In genomic region chr19:16850133-16850532, GRCh38 we compare ENCODE assay signal across 33 cellular contexts. TPM values are rescaled to one million over a fixed set of nuclear protein-coding genes. Genes with fewer than 3 reads are reported as not detected.
A peak's percentile ranks its signal among the peaks of the same experiment; 100 is the strongest.
DNase-seq lines count a peak whose midpoint lies in the region; ATAC-seq and TF ChIP-seq lines count a peak whose summit lies in the region.
"Had no signal": no experiment of that assay in that cellular context is flagged by ENCODE, and none has a peak within 500 bp of the region (broad histone marks: within the 10 kb centered on the region; RNA-seq: fewer than 3 reads in every experiment).

No MANE protein-coding gene starts in this region.

- CTCF ChIA-PET in AG04450 (lab: Charles Lee), result no interaction called here

- H3K27me3 ChIP-seq in AG04450 (ENCODE audit: control insufficient read depth, insufficient read depth, low read length), result no peaks in the 10 kb centered on the region
- H3K27me3 ChIP-seq: ascending aorta, esophagus muscularis mucosa, gastroesophageal sphincter, ovary had no signal

- H3K36me3 Mint-ChIP-seq in activated T-cell treated with anti-CD3 and anti-CD28 coated beads, Interleukin-2, amount 50 U/mL, for 4 hours (ENCODE audit: insufficient read depth), result peaks cover 53% of the 10 kb centered on the region

- no peaks in the 10 kb centered on the region for H3K9me3 Mint-ChIP-seq in activated T-cell treated with anti-CD3 and anti-CD28 coated beads, Interleukin-2, amount 50 U/mL, for 4 hours
- H3K9me3 Mint-ChIP-seq: activated naive CD8-positive, alpha-beta T cell treated with anti-CD3 and anti-CD28 coated beads, Interleukin-2, amount 10 ng/mL, durations not matched to agents 7 days and 5 days; activated T-cell treated with anti-CD3 and anti-CD28 coated beads, Interleukin-2, amount 50 U/mL, for 24 hours; CD4-positive, alpha-beta memory T cell; central memory CD8-positive, alpha-beta T cell; dendritic cell treated with granulocyte-macrophage colony-stimulating factor and Interleukin-4, amounts not matched to agents 40 ng/mL and 50 ng/mL, for 4 days; IgD-negative memory B cell; nephron; stimulated activated naive B cell treated with anti-CD40 and anti-IgM and Interleukin-4, amounts not matched to agents 10 μg/mL and 1 μg/mL and 100 μg/mL, for 72 hours; T-helper 1 cell treated with Interleukin-12 subunit alpha and Interleukin-12 subunit beta and Interleukin-4 antibody, amounts not matched to agents 30 μg/mL and 1 μg/mL, for 36 hours had no signal

- no peak for ATAC-seq in activated T-cell treated with anti-CD3 and anti-CD28 coated beads, Interleukin-2, amount 50 U/mL, for 4 hours
- no peak for ATAC-seq in HG02571 (IDR thresholded peaks at IDR 0.05; ENCODE audit: unreplicated experiment)
- ATAC-seq: gastroesophageal sphincter; left colon; stimulated activated naive B cell treated with anti-CD40 and anti-IgM and Interleukin-4, amounts not matched to agents 10 μg/mL and 1 μg/mL and 100 μg/mL, for 72 hours had no signal

- POLR2A ChIA-PET in AG04450 (lab: Yijun Ruan, JAX), result interaction anchor here (0.7 kb wide), 1 partner anchor 11 kb away, joined by 3 read pairs; no protein-coding TSS in a partner anchor

- TF ChIP-seq CTCF in AG04450 (IDR thresholded peaks at IDR 0.05; ENCODE audit: low read depth, low read length) (no peak), foreskin fibroblast (IDR thresholded peaks at IDR 0.05; ENCODE audit: low read depth, low read length) (no peak)

- H3K4me1 Mint-ChIP-seq in activated T-cell treated with anti-CD3 and anti-CD28 coated beads, Interleukin-2, amount 50 U/mL, for 4 hours (ENCODE audit: low read depth), result no peaks in the 10 kb centered on the region
- H3K4me1 Mint-ChIP-seq: activated naive CD8-positive, alpha-beta T cell treated with anti-CD3 and anti-CD28 coated beads, Interleukin-2, amount 10 ng/mL, durations not matched to agents 7 days and 5 days; B cell; central memory CD8-positive, alpha-beta T cell; nephron; stimulated activated naive B cell treated with anti-CD40 and anti-IgM and Interleukin-4, amounts not matched to agents 10 μg/mL and 1 μg/mL and 100 μg/mL, for 72 hours had no signal

- H3K4me3 Mint-ChIP-seq in activated T-cell treated with anti-CD3 and anti-CD28 coated beads, Interleukin-2, amount 50 U/mL, for 4 hours, result no peak overlapping the region
- H3K4me3 Mint-ChIP-seq: activated naive CD8-positive, alpha-beta T cell treated with anti-CD3 and anti-CD28 coated beads, Interleukin-2, amount 10 ng/mL, durations not matched to agents 7 days and 5 days; activated T-cell treated with anti-CD3 and anti-CD28 coated beads, Interleukin-2, amount 50 U/mL, for 24 hours; B cell; CD4-positive, alpha-beta memory T cell; central memory CD8-positive, alpha-beta T cell; dendritic cell treated with granulocyte-macrophage colony-stimulating factor and Interleukin-4, amounts not matched to agents 40 ng/mL and 50 ng/mL, for 4 days; IgD-negative memory B cell; nephron; stimulated activated naive B cell treated with anti-CD40 and anti-IgM and Interleukin-4, amounts not matched to agents 10 μg/mL and 1 μg/mL and 100 μg/mL, for 72 hours; T-helper 1 cell treated with Interleukin-12 subunit alpha and Interleukin-12 subunit beta and Interleukin-4 antibody, amounts not matched to agents 30 μg/mL and 1 μg/mL, for 36 hours had no signal

- DNase-seq in AG04450 (ENCODE audit: low read depth, low spot score) (peak; percentile 6), M059J (ENCODE audit: low read depth) (peak; percentile 42), astrocyte of the hippocampus (ENCODE audit: low read depth, low spot score) (peak; percentile 13), foreskin fibroblast (peak; percentile 26 to 59), occipital lobe (lab: John Stamatoyannopoulos, UW) (no peak), nucleus accumbens (lab: John Stamatoyannopoulos, UW) (no peak)
- no peak for DNase-seq in activated T-cell treated with anti-CD3 and anti-CD28 coated beads, Interleukin-2, amount 50 U/mL, for 4 hours
- DNase-seq: activated CD4-positive, CD25-positive, alpha-beta regulatory T cell; activated gamma-delta T cell treated with Interleukin-2 at 50 U/mL for 16 hours; activated naive CD8-positive, alpha-beta T cell treated with anti-CD3 and anti-CD28 coated beads, Interleukin-2, amount 10 ng/mL, durations not matched to agents 7 days and 5 days; activated T-cell treated with anti-CD3 and anti-CD28 coated beads, Interleukin-2, amount 50 U/mL, for 24 hours; CD4-positive, alpha-beta memory T cell; hypothalamus; left colon; mammary epithelial cell; NCI-H446; NCI-H82; ovary; stimulated activated naive B cell treated with anti-CD40 and anti-IgM and Interleukin-4, amounts not matched to agents 10 μg/mL and 1 μg/mL and 100 μg/mL, for 72 hours had no signal

- H3K27ac ChIP-seq in AG04450 (ENCODE audit: low read depth, low read length), result peak overlapping the region; percentile 70
- H3K27ac ChIP-seq: ascending aorta, esophagus muscularis mucosa, gastroesophageal sphincter, ovary, RWPE1, SK-N-MC had no signal

- H3K4me3 ChIP-seq in AG04450 (ENCODE audit: low read depth, low read length) (no peak overlapping the region), foreskin fibroblast (ENCODE audit: low read depth in 1 of 2, low read length in 2 of 2) (no peak overlapping the region)
- H3K4me3 ChIP-seq: ascending aorta, esophagus muscularis mucosa, gastroesophageal sphincter, ovary, SK-N-MC had no signal

- peaks cover 6% of the 10 kb centered on the region; the same call in 1 of the 2 replicates for H3K9me3 ChIP-seq in AG04450 (ENCODE audit: control insufficient read depth, insufficient read depth, low read length)
- H3K9me3 ChIP-seq: ascending aorta, esophagus muscularis mucosa, gastroesophageal sphincter, ovary had no signal

- H3K27me3 Mint-ChIP-seq in activated T-cell treated with anti-CD3 and anti-CD28 coated beads, Interleukin-2, amount 50 U/mL, for 4 hours (ENCODE audit: low read depth), result no peaks in the 10 kb centered on the region
- H3K27me3 Mint-ChIP-seq: activated naive CD8-positive, alpha-beta T cell treated with anti-CD3 and anti-CD28 coated beads, Interleukin-2, amount 10 ng/mL, durations not matched to agents 7 days and 5 days; activated T-cell treated with anti-CD3 and anti-CD28 coated beads, Interleukin-2, amount 50 U/mL, for 24 hours; B cell; CD4-positive, alpha-beta memory T cell; central memory CD8-positive, alpha-beta T cell; dendritic cell treated with granulocyte-macrophage colony-stimulating factor and Interleukin-4, amounts not matched to agents 40 ng/mL and 50 ng/mL, for 4 days; IgD-negative memory B cell; stimulated activated naive B cell treated with anti-CD40 and anti-IgM and Interleukin-4, amounts not matched to agents 10 μg/mL and 1 μg/mL and 100 μg/mL, for 72 hours had no signal

RNA-seq across cellular contexts. Expression of gene SIN3B, which starts 20.9 kb away (rescaled TPM):
- 18.8 and 26.2 TPM in 2 replicates for polyA plus RNA-seq in AG04450 (2011; rRNA removed)
- polyA minus RNA-seq in AG04450 (2011; rRNA and poly(A)+ RNA removed), result 23.2 and 27.3 TPM in 2 replicates
- total RNA-seq in M059J (2014; rRNA removed; shearing (Covaris generic)), result 10.1 and 14.5 TPM in 2 replicates
- total RNA-seq in activated T-cell treated with anti-CD3 and anti-CD28 coated beads, Interleukin-2, amount 50 U/mL, for 4 hours, result 10 to 100 TPM; 40.7 to 43.7 (median 41.2) TPM
- 32.9 TPM for total RNA-seq in occipital lobe

RNA-seq across cellular contexts. Expression of gene F2RL3, which starts 38.7 kb away (rescaled TPM):
- not detected in 2 replicates for polyA plus RNA-seq in AG04450 (2011; rRNA removed)
- not detected in 2 replicates for polyA minus RNA-seq in AG04450 (2011; rRNA and poly(A)+ RNA removed)
- total RNA-seq in M059J (2014; rRNA removed; shearing (Covaris generic)), result not detected in 2 replicates
- under 1 TPM; 0.05 to 0.24 (median 0.08) TPM for total RNA-seq in activated T-cell treated with anti-CD3 and anti-CD28 coated beads, Interleukin-2, amount 50 U/mL, for 4 hours
- under 0.01 TPM for total RNA-seq in occipital lobe
- total RNA-seq: A172; CD4-positive, alpha-beta memory T cell; renal cortical epithelial cell had no signal
- polyA plus RNA-seq: CD4-positive, alpha-beta memory T cell had no signal

Comparison
In these comparisons a context has a peak if more than half of its experiments do, and no peak if none do; other contexts are left out.
1. DNase-seq: peak in AG04450 (single experiment), M059J (single experiment), astrocyte of the hippocampus (single experiment) and foreskin fibroblast (2 of 2); none in activated T-cell treated with anti-CD3 and anti-CD28 coated beads, Interleukin-2, amount 50 U/mL, for 4 hours (single experiment), occipital lobe (single experiment) and nucleus accumbens (0 of 56).